Comparison of ENCODE assay signal across 16 cellular contexts in the genomic region with DNA sequence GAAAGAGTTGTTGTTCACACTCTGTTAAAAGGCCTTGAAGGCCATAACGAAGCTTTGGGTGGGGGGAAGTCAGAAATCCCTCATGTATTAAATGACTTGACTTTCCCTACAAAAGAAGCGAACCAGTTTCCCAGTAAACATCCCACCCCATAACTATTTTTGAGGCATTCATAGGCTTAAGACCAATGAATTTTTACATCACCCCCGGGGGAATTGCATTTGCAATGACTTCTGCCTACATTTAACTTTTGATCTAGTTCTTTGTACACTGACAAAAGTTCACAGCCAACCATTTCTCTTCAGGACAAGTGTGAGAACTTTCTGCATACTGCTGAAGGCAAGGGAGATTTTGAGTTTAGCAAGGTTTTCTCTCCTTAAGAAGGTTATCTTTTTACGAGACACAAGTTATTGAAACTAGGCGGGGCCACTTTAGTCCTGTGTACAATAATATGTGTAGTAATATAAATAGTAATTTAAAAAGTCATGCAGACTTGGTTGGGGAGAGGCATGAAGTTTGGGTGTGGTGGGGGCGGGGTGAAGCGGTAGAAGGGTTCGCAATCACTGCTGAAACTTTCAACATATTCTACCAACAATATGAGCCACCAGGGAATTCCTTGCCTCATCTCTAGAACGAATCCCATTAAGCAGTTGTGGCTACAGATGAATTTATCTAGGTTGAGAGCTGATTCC. TPM values are rescaled to one million over a fixed set of nuclear protein-coding genes. Genes with fewer than 3 reads are reported as not detected.
DNase-seq lines count a peak whose midpoint lies in the region; ATAC-seq and TF ChIP-seq lines count a peak whose summit lies in the region.
"Had no signal": no experiment of that assay in that cellular context is flagged by ENCODE, and none has a peak within 500 bp of the region (broad histone marks: within the 10 kb centered on the region; RNA-seq: fewer than 3 reads in every experiment).

No MANE protein-coding gene starts in this region.

- POLR2A ChIA-PET in activated CD4-positive, alpha-beta T cell treated with anti-CD3 and anti-CD28 coated beads for 36 hours (lab: Charles Lee) = no interaction called here
- POLR2A ChIA-PET in WTC11 (lab: Charles Lee) = no interaction called here

- H3K27ac Mint-ChIP-seq in activated CD4-positive, alpha-beta T cell treated with anti-CD3 and anti-CD28 coated beads for 36 hours = no peak overlapping the region
- H3K27ac Mint-ChIP-seq in WTC11 = peak overlapping the region; percentile 78; the same call in 1 of the 2 replicates

- no peaks in the 10 kb centered on the region for H3K36me3 ChIP-seq in fibroblast of lung (ENCODE audit: control insufficient read depth, insufficient read depth, low read length)
- H3K36me3 ChIP-seq in subcutaneous abdominal adipose tissue (ENCODE audit: control insufficient read depth in 5 of 5, insufficient read depth in 5 of 5, low read length in 5 of 5) = no peaks in the 10 kb centered on the region
- no peaks in the 10 kb centered on the region for H3K36me3 ChIP-seq in lower lobe of right lung
- H3K36me3 ChIP-seq: adrenal gland, ovary, spleen, thyroid gland had no signal

- H3K4me1 Mint-ChIP-seq in activated CD4-positive, alpha-beta T cell treated with anti-CD3 and anti-CD28 coated beads for 36 hours = peaks cover 58% of the 10 kb centered on the region
- peaks cover 72% of the 10 kb centered on the region for H3K4me1 Mint-ChIP-seq in WTC11

- H3K4me3 ChIP-seq in fibroblast of lung (replicated peaks in 1 of 4; ENCODE audit: control extremely low read depth in 1 of 4, insufficient read depth in 1 of 4, low read depth in 3 of 4, low read length in 4 of 4) = no peak overlapping the region
- peak overlapping the region in 4 of 5 donors; percentile 85 to 95 (median 90) for H3K4me3 ChIP-seq in subcutaneous abdominal adipose tissue (ENCODE audit: low read depth in 1 of 5, low read length in 5 of 5)
- no peak overlapping the region for H3K4me3 ChIP-seq in lower lobe of right lung
- H3K4me3 ChIP-seq: adrenal gland, ovary, spleen, thyroid gland had no signal

- H3K27me3 ChIP-seq in fibroblast of lung (ENCODE audit: control insufficient read depth, insufficient read depth, low read length) (no peaks in the 10 kb centered on the region), subcutaneous abdominal adipose tissue (ENCODE audit: control insufficient read depth in 5 of 5, insufficient read depth in 4 of 5, low read length in 5 of 5) (no peaks in the 10 kb centered on the region), lower lobe of right lung (ENCODE audit: low read depth) (no peaks in the 10 kb centered on the region)
- H3K27me3 ChIP-seq: adrenal gland, ovary, thyroid gland had no signal

- H3K9me3 ChIP-seq in fibroblast of lung (ENCODE audit: control insufficient read depth, insufficient read depth, low read depth, low read length) (no peaks in the 10 kb centered on the region), subcutaneous abdominal adipose tissue (ENCODE audit: control insufficient read depth in 5 of 5, low read length in 5 of 5) (no peaks in the 10 kb centered on the region), lower lobe of right lung (no peaks in the 10 kb centered on the region)
- H3K9me3 ChIP-seq: adrenal gland, ovary, spleen, thyroid gland had no signal

- TF ChIP-seq CTCF in WTC11 (IDR thresholded peaks at IDR 0.05) (no peak), fibroblast of lung (conservative IDR thresholded peaks at IDR 0.05 in 1 of 2, IDR thresholded peaks at IDR 0.05 in 1 of 2; ENCODE audit: low read depth in 1 of 2, low read length in 2 of 2) (no peak), lower lobe of right lung (IDR thresholded peaks at IDR 0.05) (no peak)

- H2AFZ ChIP-seq in fibroblast of lung (ENCODE audit: low read length) = no peak overlapping the region

- peak overlapping the region; percentile 79 for H3K4me2 ChIP-seq in fibroblast of lung (ENCODE audit: extremely low read depth, insufficient read depth, low read length)

- no peaks in the 10 kb centered on the region for H3K9me3 Mint-ChIP-seq in activated CD4-positive, alpha-beta T cell treated with anti-CD3 and anti-CD28 coated beads for 36 hours (ENCODE audit: low read depth)
- H3K9me3 Mint-ChIP-seq in WTC11 = peaks cover 3% of the 10 kb centered on the region; the same call in 1 of the 2 replicates

- no peaks in the 10 kb centered on the region for H3K36me3 Mint-ChIP-seq in activated CD4-positive, alpha-beta T cell treated with anti-CD3 and anti-CD28 coated beads for 36 hours (ENCODE audit: low read depth)
- peaks cover 4% of the 10 kb centered on the region; the same call in 1 of the 2 replicates for H3K36me3 Mint-ChIP-seq in WTC11

- no peak overlapping the region for H3K27ac ChIP-seq in fibroblast of lung (ENCODE audit: insufficient read depth, low read length)
- peak overlapping the region; percentile 98 for H3K27ac ChIP-seq in subcutaneous abdominal adipose tissue (ENCODE audit: low read depth, low read length)
- H3K27ac ChIP-seq in lower lobe of right lung = no peak overlapping the region
- H3K27ac ChIP-seq: adrenal gland, ovary, spleen had no signal

- CTCF ChIA-PET in activated CD4-positive, alpha-beta T cell treated with anti-CD3 and anti-CD28 coated beads for 36 hours (lab: Charles Lee) = interaction anchor here (2.8 kb wide), 1 partner anchor 12 kb away, joined by 19 read pairs; no protein-coding TSS in a partner anchor
- CTCF ChIA-PET in WTC11 (lab: Charles Lee) = interaction anchor here (0.5 to 5.1 kb wide), 2 partner anchors 16 to 147 kb away, joined by 4 to 22 read pairs; no protein-coding TSS in a partner anchor

- no peak overlapping the region for H3K4me3 Mint-ChIP-seq in activated CD4-positive, alpha-beta T cell treated with anti-CD3 and anti-CD28 coated beads for 36 hours
- no peak overlapping the region for H3K4me3 Mint-ChIP-seq in WTC11

- no peak for ATAC-seq in activated CD4-positive, alpha-beta T cell treated with anti-CD3 and anti-CD28 coated beads for 36 hours
- ATAC-seq in WTC11 = no peak
- no peak for ATAC-seq in lower lobe of right lung
- no peak for ATAC-seq in HG02973 (IDR thresholded peaks at IDR 0.05; ENCODE audit: unreplicated experiment)

- intact Hi-C loops in activated CD4-positive, alpha-beta T cell treated with anti-CD3 and anti-CD28 coated beads for 36 hours (cut with DNase I, micrococcal nuclease) = loop anchor here (5.0 to 10.0 kb wide), 9 partner anchors 54 to 1388 kb away; partner anchors contain the start of genes FXN (in 2 of the 2), CFAP95 (in 1 of the 2) and KLF9 (in 1 of the 2)
- intact Hi-C loops in lower lobe of right lung (cut with DNase I) = no loop called here

- peak; percentile 42 for DNase-seq in activated CD4-positive, alpha-beta T cell treated with anti-CD3 and anti-CD28 coated beads for 36 hours
- no peak for DNase-seq in activated CD4-positive, alpha-beta T cell treated with anti-CD3 and anti-CD28 coated beads, Interleukin-2, amount 50 U/mL, for 4 hours
- DNase-seq in WTC11 (ENCODE audit: low spot score) = no peak
- DNase-seq in fibroblast of lung (ENCODE audit: low read depth in 2 of 2) = peak in 1 of 2 donors; percentile 38
- DNase-seq in lower lobe of right lung = no peak
- no peak for DNase-seq in SKM-1 treated with dmso at 0.1 percent for 144 hours (lab: John Stamatoyannopoulos, UW; ENCODE audit: unreplicated experiment)
- DNase-seq: activated CD8-positive, alpha-beta memory T cell treated with anti-CD3 and anti-CD28 coated beads, Interleukin-2, amount 50 U/mL, for 48 hours; adrenal gland; KG1; NCI-H1694; ovary; SIG-M5; spleen; thyroid gland had no signal

- peaks cover 26% of the 10 kb centered on the region for H3K27me3 Mint-ChIP-seq in activated CD4-positive, alpha-beta T cell treated with anti-CD3 and anti-CD28 coated beads for 36 hours
- H3K27me3 Mint-ChIP-seq in WTC11 (ENCODE audit: low read depth) = peaks cover 6% of the 10 kb centered on the region

- H3K4me1 ChIP-seq in fibroblast of lung (ENCODE audit: control insufficient read depth, extremely low read depth, insufficient read depth, low read length) = peaks cover 16% of the 10 kb centered on the region
- H3K4me1 ChIP-seq in subcutaneous abdominal adipose tissue (ENCODE audit: control insufficient read depth in 5 of 5, insufficient read depth in 5 of 5, low read length in 5 of 5) = peaks cover 9 to 70% (median 62%) of the 10 kb centered on the region in 5 donors
- peaks cover 78% of the 10 kb centered on the region for H3K4me1 ChIP-seq in lower lobe of right lung

- no peaks in the 10 kb centered on the region for H4K20me1 ChIP-seq in fibroblast of lung (ENCODE audit: control insufficient read depth, extremely low read depth, insufficient read depth, low read length)

- peaks cover 44% of the 10 kb centered on the region for H3K79me2 ChIP-seq in fibroblast of lung (ENCODE audit: control insufficient read depth, insufficient read depth, low read length)

- no peak overlapping the region for H3K9ac ChIP-seq in fibroblast of lung (ENCODE audit: insufficient read depth, low read length)
- peak overlapping the region; percentile 82 to 99 (median 91) for H3K9ac ChIP-seq in subcutaneous abdominal adipose tissue (ENCODE audit: low read length in 5 of 5)

TF ChIP-seq in WTC11, 78 proteins besides CTCF, POLR2A, EP300 and RAD21:
- peak; percentile 64 for TF ChIP-seq GABPB1 (CRISPR knock-in tag; IDR thresholded peaks at IDR 0.05)
- no peak for TF ChIP-seq MYBL2 (CRISPR knock-in tag; IDR thresholded peaks at IDR 0.05)

RNA-seq across cellular contexts. Expression of gene TJP2, which starts 2.5 kb away (rescaled TPM):
- total RNA-seq in activated CD4-positive, alpha-beta T cell treated with anti-CD3 and anti-CD28 coated beads for 36 hours = 10 to 100 TPM in 1 of 2 experiments, 1 to 10 TPM in 1; 8.4 to 10.0 TPM
- total RNA-seq in WTC11 (2021) = 155 to 159 TPM (median 156 TPM) in 3 replicates
- total RNA-seq in fibroblast of lung = 36.5 and 41.1 TPM in 2 replicates
- 25.9 and 40.8 TPM in 2 replicates for polyA plus RNA-seq in fibroblast of lung
- polyA plus RNA-seq in fibroblast of lung (2012) = 26.6 and 39.2 TPM in 2 replicates
- 26.9 and 32.4 TPM in 2 replicates for polyA minus RNA-seq in fibroblast of lung (ENCODE audit: low replicate concordance)
- 124 TPM for total RNA-seq in lower lobe of right lung

Comparison
In these comparisons a context has a peak if more than half of its experiments do, and no peak if none do; other contexts are left out.
1. H3K4me3 ChIP-seq: peak in subcutaneous abdominal adipose tissue (4 of 5); none in fibroblast of lung (0 of 4) and lower lobe of right lung (single experiment).